Comparison of ENCODE assay signal across 1 cellular context in genomic region chr7:134948736-134949135, GRCh38.
TF ChIP-seq lines count a peak whose summit lies in the region.

No MANE protein-coding gene starts in this region.

TF ChIP-seq in A549, 52 proteins besides CTCF, POLR2A, EP300 and RAD21 (continued from another document):
- TF ChIP-seq E2F6 (IDR thresholded peaks at IDR 0.05; ENCODE audit: borderline replicate concordance, low read depth) = no peak
